Comparison of ENCODE assay signal across 17 cellular contexts in the genomic region with DNA sequence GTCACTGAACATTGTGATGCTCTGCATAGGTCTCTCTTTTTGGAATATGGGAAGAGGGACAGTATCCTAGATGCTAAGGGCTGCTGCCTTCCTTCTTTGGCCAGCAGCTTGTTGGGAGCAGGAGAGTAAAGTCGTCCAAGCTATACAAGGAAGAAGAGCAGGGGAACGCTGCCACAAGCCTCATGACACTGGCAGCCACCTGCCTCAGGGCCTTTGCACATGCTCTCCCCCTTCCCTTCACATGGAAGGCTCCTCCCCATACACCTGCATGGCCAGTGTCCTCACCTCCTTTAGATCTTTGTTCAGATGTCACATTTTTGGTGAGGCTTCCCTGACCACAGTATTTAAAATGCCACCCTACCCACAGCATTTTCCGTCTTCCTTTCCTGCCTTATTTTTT.
"Had no signal": no experiment of that assay in that cellular context is flagged by ENCODE, and none has a peak within 500 bp of the region (broad histone marks: within the 10 kb centered on the region; RNA-seq: fewer than 3 reads in every experiment).

No MANE protein-coding gene starts in this region.

- H3K4me3 Mint-ChIP-seq: memory B cell, natural killer cell had no signal

- DNase-seq: cortex of kidney; effector CD4-positive, alpha-beta T cell; left ventricle myocardium superior; lower lobe of right lung; natural killer cell; right lobe of liver; small intestine; stimulated activated CD4-positive, alpha-beta T cell treated with anti-CD3 and anti-CD28 coated beads, Interleukin-2, amount 100 ng/mL, for 48 hours; stimulated activated naive CD4-positive, alpha-beta T cell; substantia nigra had no signal

- H3K4me3 ChIP-seq: lower lobe of right lung, pancreas, right lobe of liver, thoracic aorta, tibial nerve, upper lobe of left lung had no signal

- H3K9me3 ChIP-seq: lower lobe of right lung, pancreas, right lobe of liver, thoracic aorta, tibial nerve, upper lobe of left lung had no signal

- FAIRE-seq: frontal cortex, pancreas, small intestine had no signal

- H3K4me1 ChIP-seq: lower lobe of right lung, pancreas, right lobe of liver, tibial nerve, upper lobe of left lung had no signal

- H3K9me3 Mint-ChIP-seq: memory B cell, natural killer cell had no signal

- H3K27ac Mint-ChIP-seq: memory B cell, natural killer cell, progenitor cell of endocrine pancreas had no signal

- H3K36me3 ChIP-seq: lower lobe of right lung, pancreas, right lobe of liver, thoracic aorta, tibial nerve, upper lobe of left lung had no signal

- H3K27ac ChIP-seq: lower lobe of right lung, pancreas, right lobe of liver, thoracic aorta, tibial nerve, upper lobe of left lung had no signal

- H3K27me3 ChIP-seq: pancreas, right lobe of liver, tibial nerve, upper lobe of left lung had no signal

- H3K36me3 Mint-ChIP-seq: memory B cell, natural killer cell had no signal

- H3K4me1 Mint-ChIP-seq: memory B cell, natural killer cell had no signal

- ATAC-seq: left ventricle myocardium superior, natural killer cell had no signal
